In the genomic region with DNA sequence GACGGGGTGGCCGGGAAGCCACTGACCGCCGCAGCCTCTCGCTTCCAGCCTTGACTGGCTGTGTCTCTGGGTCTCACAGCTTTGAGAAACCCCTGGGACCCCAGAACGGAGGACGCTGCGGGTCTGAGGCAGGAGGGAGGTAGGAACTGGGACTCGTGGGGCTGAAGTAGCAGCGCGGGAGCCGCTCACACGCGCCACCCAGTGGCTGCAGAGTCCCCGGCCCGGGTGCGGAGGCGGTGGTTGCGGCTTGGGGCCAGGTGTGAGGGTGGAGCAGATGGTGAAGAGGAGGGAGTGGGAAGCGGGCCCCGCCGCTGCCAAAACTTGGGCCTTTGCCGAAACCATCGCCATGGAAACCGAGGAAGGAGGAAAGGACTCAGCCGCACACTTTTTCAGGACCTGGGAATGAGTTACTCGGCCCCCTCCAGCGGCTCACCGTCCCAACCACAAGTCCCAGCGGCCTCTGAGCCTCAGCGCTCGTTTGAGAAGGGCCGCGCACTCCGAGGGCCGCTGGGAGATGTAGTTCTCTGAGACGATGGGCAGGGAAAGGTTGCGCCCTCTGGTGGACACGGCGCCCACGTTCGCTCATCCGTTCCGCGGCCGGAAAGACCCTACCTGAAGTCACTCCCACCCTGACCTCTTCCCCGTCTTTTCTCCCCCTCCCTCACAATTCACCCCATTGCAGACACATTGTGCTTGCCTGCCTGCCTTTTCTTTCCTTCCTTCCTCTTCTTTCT, we compare ENCODE assay signal across 1 cellular context.
A peak's percentile ranks its signal among the peaks of the same experiment; 100 is the strongest.
TF ChIP-seq lines count a peak whose summit lies in the region.

No MANE protein-coding gene starts in this region.

TF ChIP-seq in IMR-90, 13 proteins besides CTCF, POLR2A, EP300 and RAD21:
- TF ChIP-seq SMC3 (IDR thresholded peaks at IDR 0.05; ENCODE audit: low read depth, low read length) (peak; percentile 79), CEBPB (IDR thresholded peaks at IDR 0.05; ENCODE audit: low read depth, low read length) (no peak), MAFK (IDR thresholded peaks at IDR 0.05; ENCODE audit: low read depth, low read length) (no peak), MXI1 (IDR thresholded peaks at IDR 0.05; ENCODE audit: borderline replicate concordance, low read depth, low read length) (peak; percentile 72; the same call in 1 of the 2 replicates), MAZ (IDR thresholded peaks at IDR 0.05; ENCODE audit: borderline replicate concordance, low read depth, low read length) (peak; percentile 88), NFE2L2 (IDR thresholded peaks at IDR 0.05; ENCODE audit: low read depth, low read length) (no peak)
- TF ChIP-seq, protein P1, sequence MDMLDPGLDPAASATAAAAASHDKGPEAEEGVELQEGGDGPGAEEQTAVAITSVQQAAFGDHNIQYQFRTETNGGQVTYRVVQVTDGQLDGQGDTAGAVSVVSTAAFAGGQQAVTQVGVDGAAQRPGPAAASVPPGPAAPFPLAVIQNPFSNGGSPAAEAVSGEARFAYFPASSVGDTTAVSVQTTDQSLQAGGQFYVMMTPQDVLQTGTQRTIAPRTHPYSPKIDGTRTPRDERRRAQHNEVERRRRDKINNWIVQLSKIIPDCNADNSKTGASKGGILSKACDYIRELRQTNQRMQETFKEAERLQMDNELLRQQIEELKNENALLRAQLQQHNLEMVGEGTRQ (IDR thresholded peaks at IDR 0.05; ENCODE audit: low read depth, low read length) = no peak
TF ChIP-seq in IMR-90: peak in this region for 3.
